Comparison of ENCODE assay signal across 8 cellular contexts in genomic region chr21:38712076-38712475, GRCh38.
A peak's percentile ranks its signal among the peaks of the same experiment; 100 is the strongest.
DNase-seq lines count a peak whose midpoint lies in the region; ATAC-seq and TF ChIP-seq lines count a peak whose summit lies in the region.

No MANE protein-coding gene starts in this region.

- no peak overlapping the region for H3K4me3 ChIP-seq in Karpas-422 (ENCODE audit: low read length)

- no peak overlapping the region for H3K4me2 ChIP-seq in Karpas-422 (ENCODE audit: low read depth, low read length, poor library complexity, severe bottlenecking)

- ATAC-seq in foreskin keratinocyte: peak; percentile 29
- no peak for ATAC-seq in HG02870 (IDR thresholded peaks at IDR 0.05; ENCODE audit: unreplicated experiment)

- H3K79me2 ChIP-seq in Karpas-422 (ENCODE audit: low read length): no peaks in the 10 kb centered on the region

- H3K27me3 ChIP-seq in Karpas-422 (ENCODE audit: low read length): no peaks in the 10 kb centered on the region
- peaks cover 5% of the 10 kb centered on the region for H3K27me3 ChIP-seq in foreskin keratinocyte

- no peaks in the 10 kb centered on the region for H3K36me3 ChIP-seq in Karpas-422 (ENCODE audit: insufficient read depth, low read length)

- peak; percentile 78 for TF ChIP-seq CTCF in foreskin keratinocyte (conservative IDR thresholded peaks at IDR 0.05)

- no peak overlapping the region for H2AFZ ChIP-seq in Karpas-422 (ENCODE audit: low read length)

- no peaks in the 10 kb centered on the region for H3K9me3 ChIP-seq in Karpas-422 (ENCODE audit: low read length)

- DNase-seq in DMS153 (lab: John Stamatoyannopoulos, UW) (peak; percentile 90), Karpas-422 (peak; percentile 60), SHP77 treated with DMSO at 0.1 percent for 48 hours (lab: John Stamatoyannopoulos, UW) (peak; percentile 88), foreskin keratinocyte (peak in 1 of 2 donors; percentile 43), GOT3 (lab: John Stamatoyannopoulos, UW) (no peak), activated gamma-delta T cell (lab: John Stamatoyannopoulos, UW) (no peak)
- no peak for DNase-seq in effector CD4-positive, alpha-beta T cell

- no peaks in the 10 kb centered on the region for H3K4me1 ChIP-seq in Karpas-422 (ENCODE audit: low read length)
- H3K4me1 ChIP-seq in foreskin keratinocyte: peaks cover 6% of the 10 kb centered on the region

- H3K27ac ChIP-seq in Karpas-422 (ENCODE audit: low read length) (no peak overlapping the region), foreskin keratinocyte (no peak overlapping the region)

- H3K9ac ChIP-seq in Karpas-422 (ENCODE audit: low read length): no peak overlapping the region

- no peaks in the 10 kb centered on the region for H3K9me2 ChIP-seq in Karpas-422 (replicated peaks; ENCODE audit: insufficient read depth, low read length)

- no peaks in the 10 kb centered on the region for H4K20me1 ChIP-seq in Karpas-422 (ENCODE audit: insufficient read depth, low read depth, low read length)

Comparison
In these comparisons a context has a peak if more than half of its experiments do, and no peak if none do; other contexts are left out.
1. DNase-seq: peak in DMS153 (single experiment), Karpas-422 (single experiment) and SHP77 treated with DMSO at 0.1 percent for 48 hours (single experiment); none in GOT3 (single experiment), activated gamma-delta T cell (single experiment) and effector CD4-positive, alpha-beta T cell (single experiment).